In genomic region chr1:180988221-180988826, GRCh38 we compare ENCODE assay signal across 17 cellular contexts. TPM values are rescaled to one million over a fixed set of nuclear protein-coding genes. Genes with fewer than 3 reads are reported as not detected.
DNase-seq lines count a peak whose midpoint lies in the region; ATAC-seq and TF ChIP-seq lines count a peak whose summit lies in the region.
"Had no signal": no experiment of that assay in that cellular context is flagged by ENCODE, and none has a peak within 500 bp of the region (broad histone marks: within the 10 kb centered on the region; RNA-seq: fewer than 3 reads in every experiment).

No MANE protein-coding gene starts in this region.

- CTCF ChIA-PET in HEK293 (lab: Yijun Ruan, JAX) = interaction anchor here (0.6 to 1.7 kb wide), 2 partner anchors 107 to 457 kb away, joined by 4 to 5 read pairs; no protein-coding TSS in a partner anchor
- CTCF ChIA-PET in activated CD8-positive, alpha-beta T cell treated with anti-CD3 and anti-CD28 coated beads, Interleukin-2, amount 10 ng/mL, durations not matched to agents 7 days and 5 days (lab: Charles Lee) = no interaction called here
- CTCF ChIA-PET in HEK293T (lab: Yijun Ruan, JAX) = no interaction called here

- no peak for ATAC-seq in activated CD8-positive, alpha-beta T cell treated with anti-CD3 and anti-CD28 coated beads, Interleukin-2, amount 10 ng/mL, durations not matched to agents 7 days and 5 days
- ATAC-seq: GM23338; naive thymus-derived CD8-positive, alpha-beta T cell had no signal

- no peaks in the 10 kb centered on the region for H3K4me1 ChIP-seq in HEK293 (ENCODE audit: control insufficient read depth, insufficient read depth, low read length)
- peaks cover 10% of the 10 kb centered on the region for H3K4me1 ChIP-seq in neural progenitor cell
- H3K4me1 ChIP-seq: Caco-2 had no signal

- H3K36me3 Mint-ChIP-seq in brain = peaks cover 94% of the 10 kb centered on the region
- peaks cover 71% of the 10 kb centered on the region for H3K36me3 Mint-ChIP-seq in neural progenitor cell
- H3K36me3 Mint-ChIP-seq in activated CD8-positive, alpha-beta T cell treated with anti-CD3 and anti-CD28 coated beads, Interleukin-2, amount 10 ng/mL, durations not matched to agents 7 days and 5 days (ENCODE audit: low read depth) = peaks cover 58% of the 10 kb centered on the region

- H3K4me1 Mint-ChIP-seq in brain (peaks cover 13% of the 10 kb centered on the region), neural progenitor cell (peaks cover 17% of the 10 kb centered on the region)
- no peaks in the 10 kb centered on the region for H3K4me1 Mint-ChIP-seq in activated CD8-positive, alpha-beta T cell treated with anti-CD3 and anti-CD28 coated beads, Interleukin-2, amount 10 ng/mL, durations not matched to agents 7 days and 5 days (ENCODE audit: low read depth)
- H3K4me1 Mint-ChIP-seq: activated naive CD8-positive, alpha-beta T cell treated with anti-CD3 and anti-CD28 coated beads for 36 hours; GM23338 had no signal

- in situ Hi-C loops in GM13976 (cut with MboI; ENCODE audit: low sequenced_read_pairs, unreplicated experiment) = no loop called here

- H3K4me2 ChIP-seq in neural progenitor cell = peak overlapping the region; percentile 40
- H3K4me2 ChIP-seq: GM23338 had no signal

- peaks cover 10% of the 10 kb centered on the region for H3F3A ChIP-seq in neural progenitor cell (ENCODE audit: low read depth)

- no peaks in the 10 kb centered on the region for H3K27me3 Mint-ChIP-seq in brain
- peaks cover 15% of the 10 kb centered on the region for H3K27me3 Mint-ChIP-seq in neural progenitor cell (ENCODE audit: insufficient read depth, low read depth)
- H3K27me3 Mint-ChIP-seq in activated CD8-positive, alpha-beta T cell treated with anti-CD3 and anti-CD28 coated beads, Interleukin-2, amount 10 ng/mL, durations not matched to agents 7 days and 5 days (ENCODE audit: low read depth) = no peaks in the 10 kb centered on the region
- H3K27me3 Mint-ChIP-seq: activated naive CD8-positive, alpha-beta T cell treated with anti-CD3 and anti-CD28 coated beads for 36 hours; dendritic cell treated with granulocyte-macrophage colony-stimulating factor and Interleukin-4, amounts not matched to agents 40 ng/mL and 50 ng/mL, for 4 days; naive thymus-derived CD8-positive, alpha-beta T cell had no signal

- no peaks in the 10 kb centered on the region for H3K27me3 ChIP-seq in neural progenitor cell
- H3K27me3 ChIP-seq: tibial artery had no signal

- WGBS in lower leg skin, 2 donors = 49 to 55% methylated on average over 9 of the region's 9 CpGs

- POLR2A ChIA-PET in HEK293 (lab: Yijun Ruan, JAX) = no interaction called here
- POLR2A ChIA-PET in activated CD8-positive, alpha-beta T cell treated with anti-CD3 and anti-CD28 coated beads, Interleukin-2, amount 10 ng/mL, durations not matched to agents 7 days and 5 days (lab: Charles Lee) = interaction anchor here (0.9 kb wide), 1 partner anchor 34 kb away, joined by 4 read pairs; no protein-coding TSS in a partner anchor
- POLR2A ChIA-PET in HEK293T (lab: Yijun Ruan, JAX) = interaction anchor here (0.7 kb wide), 1 partner anchor 58 kb away, joined by 3 read pairs; no protein-coding TSS in a partner anchor

- H3K4me3 Mint-ChIP-seq in brain (peak overlapping the region in 2 of 5 experiments; percentile 46 to 65), neural progenitor cell (peak overlapping the region; percentile 39)
- H3K4me3 Mint-ChIP-seq in activated CD8-positive, alpha-beta T cell treated with anti-CD3 and anti-CD28 coated beads, Interleukin-2, amount 10 ng/mL, durations not matched to agents 7 days and 5 days = no peak overlapping the region
- H3K4me3 Mint-ChIP-seq: activated naive CD8-positive, alpha-beta T cell treated with anti-CD3 and anti-CD28 coated beads for 36 hours; dendritic cell treated with granulocyte-macrophage colony-stimulating factor and Interleukin-4, amounts not matched to agents 40 ng/mL and 50 ng/mL, for 4 days; GM23338; naive thymus-derived CD8-positive, alpha-beta T cell had no signal

- TF ChIP-seq CTCF in HEK293 (tag by site-specific recombination; IDR thresholded peaks at IDR 0.05) (no peak), brain (conservative IDR thresholded peaks at IDR 0.05) (no peak), neural progenitor cell (IDR thresholded peaks at IDR 0.05) (no peak), GM13976 (IDR thresholded peaks at IDR 0.05; ENCODE audit: borderline replicate concordance, control extremely low read depth, extremely low read depth, insufficient read depth, missing control alignments) (no peak), lower leg skin (IDR thresholded peaks at IDR 0.05) (no peak)

- H3K9me3 Mint-ChIP-seq in brain (no peaks in the 10 kb centered on the region), neural progenitor cell (no peaks in the 10 kb centered on the region)
- H3K9me3 Mint-ChIP-seq in activated CD8-positive, alpha-beta T cell treated with anti-CD3 and anti-CD28 coated beads, Interleukin-2, amount 10 ng/mL, durations not matched to agents 7 days and 5 days (ENCODE audit: insufficient read depth) = no peaks in the 10 kb centered on the region
- H3K9me3 Mint-ChIP-seq: activated naive CD8-positive, alpha-beta T cell treated with anti-CD3 and anti-CD28 coated beads for 36 hours; dendritic cell treated with granulocyte-macrophage colony-stimulating factor and Interleukin-4, amounts not matched to agents 40 ng/mL and 50 ng/mL, for 4 days; GM23338; naive thymus-derived CD8-positive, alpha-beta T cell had no signal

- H3K36me3 ChIP-seq in HEK293 (ENCODE audit: control insufficient read depth in 2 of 2, insufficient read depth in 1 of 2, low read length in 2 of 2) (peaks cover 24 to 87% of the 10 kb centered on the region in 2 experiments), neural progenitor cell (peaks cover 6% of the 10 kb centered on the region)

- peaks cover 56% of the 10 kb centered on the region for H4K20me1 ChIP-seq in neural progenitor cell (ENCODE audit: low read depth)

- TF ChIP-seq POLR2A in lower leg skin (IDR thresholded peaks at IDR 0.05) = no peak

- no peak overlapping the region for H3K27ac ChIP-seq in HEK293 (ENCODE audit: extremely low read depth, low read depth, low read length)
- no peak overlapping the region for H3K27ac ChIP-seq in neural progenitor cell
- H3K27ac ChIP-seq: tibial artery had no signal

- H3K4me3 ChIP-seq in HEK293 (ENCODE audit: low read depth, low read length) (no peak overlapping the region), neural progenitor cell (no peak overlapping the region), lower leg skin (ENCODE audit: low read depth, poor library complexity, severe bottlenecking) (no peak overlapping the region)
- H3K4me3 ChIP-seq: GM23338, tibial artery had no signal

- peak overlapping the region; percentile 7 to 96 (median 84) for H3K27ac Mint-ChIP-seq in brain
- no peak overlapping the region for H3K27ac Mint-ChIP-seq in neural progenitor cell
- no peak overlapping the region for H3K27ac Mint-ChIP-seq in activated CD8-positive, alpha-beta T cell treated with anti-CD3 and anti-CD28 coated beads, Interleukin-2, amount 10 ng/mL, durations not matched to agents 7 days and 5 days
- H3K27ac Mint-ChIP-seq: activated naive CD8-positive, alpha-beta T cell treated with anti-CD3 and anti-CD28 coated beads for 36 hours; dendritic cell treated with granulocyte-macrophage colony-stimulating factor and Interleukin-4, amounts not matched to agents 40 ng/mL and 50 ng/mL, for 4 days; GM23338; naive thymus-derived CD8-positive, alpha-beta T cell had no signal

- no peaks in the 10 kb centered on the region for H3K79me2 ChIP-seq in neural progenitor cell (ENCODE audit: low read depth)

- H2AFZ ChIP-seq in neural progenitor cell (replicated peaks) = no peak overlapping the region
- H2AFZ ChIP-seq: GM23338 had no signal

- intact Hi-C loops in lower leg skin (cut with DNase I; ENCODE audit: low total_unique reads) = no loop called here

- H3K9me3 ChIP-seq in HEK293 (ENCODE audit: control insufficient read depth, insufficient read depth, low read depth, low read length) (no peaks in the 10 kb centered on the region), neural progenitor cell (ENCODE audit: low read depth) (no peaks in the 10 kb centered on the region)
- H3K9me3 ChIP-seq: Caco-2, tibial artery had no signal

- DNase-seq in NCI-H2081 treated with DMSO at 0.1 percent for 48 hours (lab: John Stamatoyannopoulos, UW) (peak; percentile 76), neural progenitor cell (ENCODE audit: low spot score) (peak; percentile 67), GM13976 (ENCODE audit: low spot score) (no peak), HEK293T (ENCODE audit: extremely low spot score) (no peak), lower leg skin (ENCODE audit: low spot score in 2 of 2) (no peak)
- DNase-seq in activated CD8-positive, alpha-beta T cell treated with anti-CD3 and anti-CD28 coated beads, Interleukin-2, amount 10 ng/mL, durations not matched to agents 7 days and 5 days = no peak
- DNase-seq: activated naive CD8-positive, alpha-beta T cell treated with anti-CD3 and anti-CD28 coated beads for 36 hours; Caco-2; foreskin fibroblast; naive thymus-derived CD8-positive, alpha-beta T cell; NCI-H1436; RPMI8226; tibial artery had no signal

- H3K9ac ChIP-seq in neural progenitor cell = no peak overlapping the region

TF ChIP-seq in HEK293, 187 proteins besides CTCF, POLR2A, EP300 and RAD21 (continues in another document):
- no peak for TF ChIP-seq ZNF701 (tag by site-specific recombination; IDR thresholded peaks at IDR 0.05)
- TF ChIP-seq ZIC2 (tag by site-specific recombination; IDR thresholded peaks at IDR 0.05) = peak; percentile 68
- TF ChIP-seq ZNF626 (tag by site-specific recombination; IDR thresholded peaks at IDR 0.05) = no peak

TF ChIP-seq in HEK293T, 16 proteins besides CTCF, POLR2A, EP300 and RAD21:
- TF ChIP-seq LEF1 (IDR thresholded peaks at IDR 0.05; ENCODE audit: borderline replicate concordance) (no peak), FOXK2 (IDR thresholded peaks at IDR 0.05) (no peak), FOXA1 (IDR thresholded peaks at IDR 0.05) (no peak), FOXM1 (IDR thresholded peaks at IDR 0.05; ENCODE audit: borderline replicate concordance) (no peak), NFRKB (IDR thresholded peaks at IDR 0.05) (no peak), CTBP1 (IDR thresholded peaks at IDR 0.05; ENCODE audit: borderline replicate concordance) (no peak)

RNA-seq across cellular contexts. Expression of gene STX6, which starts 34.3 kb away (rescaled TPM):
- 22.1 TPM for polyA plus RNA-seq in brain (ENCODE audit: insufficient read depth, low read depth, low replicate concordance)
- total RNA-seq in neural progenitor cell (ENCODE audit: low replicate concordance) = 30.8 and 37.0 TPM in 2 replicates
- total RNA-seq in activated CD8-positive, alpha-beta T cell treated with anti-CD3 and anti-CD28 coated beads, Interleukin-2, amount 10 ng/mL, durations not matched to agents 7 days and 5 days = 10 to 100 TPM; 19.3 to 21.0 TPM
- total RNA-seq in lower leg skin = 10 to 100 TPM; 25.0 to 32.8 (median 28.9) TPM

RNA-seq across cellular contexts. Expression of gene MR1, which starts 45.5 kb away (rescaled TPM):
- polyA plus RNA-seq in brain (ENCODE audit: insufficient read depth, low read depth, low replicate concordance) = 2.2 TPM
- total RNA-seq in neural progenitor cell (ENCODE audit: low replicate concordance) (0.03 TPM in 1 of 2 replicates, not detected in the other), lower leg skin (10 to 100 TPM; 13.2 to 18.6 (median 16.3) TPM)
- 10 to 100 TPM; 27.9 to 29.3 TPM for total RNA-seq in activated CD8-positive, alpha-beta T cell treated with anti-CD3 and anti-CD28 coated beads, Interleukin-2, amount 10 ng/mL, durations not matched to agents 7 days and 5 days
- total RNA-seq: GM23338 had no signal

Comparison
In these comparisons a context has a peak if more than half of its experiments do, and no peak if none do; other contexts are left out.
1. DNase-seq: peak in NCI-H2081 treated with DMSO at 0.1 percent for 48 hours (single experiment) and neural progenitor cell (single experiment); none in GM13976 (single experiment), activated CD8-positive, alpha-beta T cell treated with anti-CD3 and anti-CD28 coated beads, Interleukin-2, amount 10 ng/mL, durations not matched to agents 7 days and 5 days (single experiment), HEK293T (single experiment) and lower leg skin (0 of 2).
2. H3K27ac Mint-ChIP-seq: peak in brain (5 of 5); none in neural progenitor cell (single experiment) and activated CD8-positive, alpha-beta T cell treated with anti-CD3 and anti-CD28 coated beads, Interleukin-2, amount 10 ng/mL, durations not matched to agents 7 days and 5 days (single experiment).
3. RNA of gene MR1, which starts 45.5 kb away (total RNA-seq): 27.9 to 29.3 TPM in activated CD8-positive, alpha-beta T cell treated with anti-CD3 and anti-CD28 coated beads, Interleukin-2, amount 10 ng/mL, durations not matched to agents 7 days and 5 days and 13.2 to 18.6 TPM in lower leg skin; 0.03 TPM in neural progenitor cell; every median in the first group is over 10 times any median in the second.